39 cellular contexts compared by ENCODE assay signal in genomic region chrX:110224926-110225617, GRCh38.
"Had no signal": no experiment of that assay in that cellular context is flagged by ENCODE, and none has a peak within 500 bp of the region (broad histone marks: within the 10 kb centered on the region; RNA-seq: fewer than 3 reads in every experiment).

No MANE protein-coding gene starts in this region.

- H3K27ac ChIP-seq: cardiac muscle cell, coronary artery, SJCRH30, WERI-Rb-1 had no signal

- H3K9me3 Mint-ChIP-seq: activated CD4-positive, alpha-beta T cell treated with anti-CD3 and anti-CD28 coated beads, Interleukin-2, amount 10 ng/mL, durations not matched to agents 24 days and 14 days; activated CD8-positive, alpha-beta T cell treated with anti-CD3 and anti-CD28 coated beads for 36 hours; activated naive CD8-positive, alpha-beta T cell treated with anti-CD3 and anti-CD28 coated beads for 36 hours; activated T-cell treated with anti-CD3 and anti-CD28 coated beads, Interleukin-2, amount 50 U/mL, for 72 hours; activated T-helper 17 cell treated with anti-CD3 and anti-CD28 coated beads, Interleukin-2, amount 50 U/mL, for 72 hours; central memory CD8-positive, alpha-beta T cell; T-helper 1 cell treated with Interleukin-12 subunit alpha and Interleukin-12 subunit beta and Interleukin-4 antibody, amounts not matched to agents 30 μg/mL and 1 μg/mL, for 36 hours; T-helper 2 cell treated with Interferon-gamma antibody and Interleukin-4, amounts not matched to agents 5 μg/mL and 100 μg/mL, for 36 hours had no signal

- H3K27ac Mint-ChIP-seq: activated CD4-positive, alpha-beta T cell treated with anti-CD3 and anti-CD28 coated beads, Interleukin-2, amount 10 ng/mL, durations not matched to agents 24 days and 14 days; activated CD8-positive, alpha-beta T cell treated with anti-CD3 and anti-CD28 coated beads for 36 hours; activated naive CD8-positive, alpha-beta T cell treated with anti-CD3 and anti-CD28 coated beads for 36 hours; activated T-cell treated with anti-CD3 and anti-CD28 coated beads, Interleukin-2, amount 50 U/mL, for 72 hours; activated T-helper 17 cell treated with anti-CD3 and anti-CD28 coated beads, Interleukin-2, amount 50 U/mL, for 72 hours; T-helper 1 cell treated with Interleukin-12 subunit alpha and Interleukin-12 subunit beta and Interleukin-4 antibody, amounts not matched to agents 30 μg/mL and 1 μg/mL, for 36 hours; T-helper 2 cell treated with Interferon-gamma antibody and Interleukin-4, amounts not matched to agents 5 μg/mL and 100 μg/mL, for 36 hours had no signal

- H3K9me3 ChIP-seq: SJCRH30, SK-N-SH had no signal

- H3K4me3 ChIP-seq: cardiac muscle cell, coronary artery, SJCRH30 had no signal

- H3K27me3 Mint-ChIP-seq: activated CD4-positive, alpha-beta T cell treated with anti-CD3 and anti-CD28 coated beads, Interleukin-2, amount 10 ng/mL, durations not matched to agents 24 days and 14 days; activated CD8-positive, alpha-beta T cell treated with anti-CD3 and anti-CD28 coated beads for 36 hours; activated naive CD8-positive, alpha-beta T cell treated with anti-CD3 and anti-CD28 coated beads for 36 hours; activated T-helper 17 cell treated with anti-CD3 and anti-CD28 coated beads, Interleukin-2, amount 50 U/mL, for 72 hours; central memory CD8-positive, alpha-beta T cell had no signal

- H3K4me2 ChIP-seq: SK-N-SH had no signal

- DNase-seq: activated CD4-positive, alpha-beta T cell treated with anti-CD3 and anti-CD28 coated beads for 1 hour; activated CD4-positive, alpha-beta T cell treated with anti-CD3 and anti-CD28 coated beads, Interleukin-2, amount 10 ng/mL, durations not matched to agents 24 days and 14 days; activated CD4-positive, alpha-beta T cell treated with anti-CD3 and anti-CD28 coated beads, Interleukin-2, amount 50 U/mL, for 4 hours; activated CD4-positive, CD25-positive, alpha-beta regulatory T cell; activated CD8-positive, alpha-beta T cell treated with anti-CD3 and anti-CD28 coated beads for 36 hours; activated effector memory CD4-positive, alpha-beta T cell treated with anti-CD3 and anti-CD28 coated beads, Interleukin-2, amount 50 U/mL, for 16 hours; activated naive CD4-positive, alpha-beta T cell; activated naive CD4-positive, alpha-beta T cell treated with anti-CD3 and anti-CD28 coated beads, Interleukin-2, amount 50 U/mL, for 16 hours; activated naive CD8-positive, alpha-beta T cell treated with anti-CD3 and anti-CD28 coated beads for 36 hours; activated T-cell treated with anti-CD3 and anti-CD28 coated beads, Interleukin-2, amount 50 U/mL, for 1 hour; activated T-cell treated with anti-CD3 and anti-CD28 coated beads, Interleukin-2, amount 50 U/mL, for 72 hours; amniotic stem cell; aorta; Kasumi-1; MM.1S; MV-4-11; NCI-H1092; NCI-H1436 treated with DMSO at 0.1 percent for 48 hours; NCI-H1694 treated with DMSO at 0.1 percent for 48 hours; NCI-H2029 treated with DMSO at 0.1 percent for 48 hours; NCI-H2107; NCI-H2171; NCI-H2227 treated with DMSO at 0.1 percent for 48 hours; NCI-H446; NCI-H510A treated with DMSO at 0.1 percent for 48 hours; NCI-H69; NCI-H82; SHP77; SJCRH30; SK-N-SH; WERI-Rb-1 had no signal

- H3K9ac ChIP-seq: SK-N-SH had no signal

- H3K36me3 ChIP-seq: cardiac muscle cell, SJCRH30, WERI-Rb-1 had no signal

- H3K27me3 ChIP-seq: cardiac muscle cell, SJCRH30 had no signal

- FAIRE-seq: TTC549 had no signal

- H3K4me3 Mint-ChIP-seq: activated CD4-positive, alpha-beta T cell treated with anti-CD3 and anti-CD28 coated beads, Interleukin-2, amount 10 ng/mL, durations not matched to agents 24 days and 14 days; activated CD8-positive, alpha-beta T cell treated with anti-CD3 and anti-CD28 coated beads for 36 hours; activated naive CD8-positive, alpha-beta T cell treated with anti-CD3 and anti-CD28 coated beads for 36 hours; activated T-cell treated with anti-CD3 and anti-CD28 coated beads, Interleukin-2, amount 50 U/mL, for 72 hours; activated T-helper 17 cell treated with anti-CD3 and anti-CD28 coated beads, Interleukin-2, amount 50 U/mL, for 72 hours; central memory CD8-positive, alpha-beta T cell; T-helper 1 cell treated with Interleukin-12 subunit alpha and Interleukin-12 subunit beta and Interleukin-4 antibody, amounts not matched to agents 30 μg/mL and 1 μg/mL, for 36 hours; T-helper 2 cell treated with Interferon-gamma antibody and Interleukin-4, amounts not matched to agents 5 μg/mL and 100 μg/mL, for 36 hours had no signal

- ATAC-seq: activated CD8-positive, alpha-beta T cell treated with anti-CD3 and anti-CD28 coated beads for 36 hours; activated T-cell treated with anti-CD3 and anti-CD28 coated beads, Interleukin-2, amount 50 U/mL, for 72 hours; activated T-helper 17 cell treated with anti-CD3 and anti-CD28 coated beads, Interleukin-2, amount 50 U/mL, for 72 hours; Panc1 had no signal
